8 cellular contexts compared by ENCODE assay signal in genomic region chr3:156449712-156450574, GRCh38.
DNase-seq lines count a peak whose midpoint lies in the region; ATAC-seq and TF ChIP-seq lines count a peak whose summit lies in the region.

No MANE protein-coding gene starts in this region.

- H3K27ac ChIP-seq in Karpas-422 (ENCODE audit: low read length) = no peak overlapping the region
- no peak overlapping the region for H3K27ac ChIP-seq in heart right ventricle
- H3K27ac ChIP-seq in tibial artery = no peak overlapping the region

- H3K9me3 ChIP-seq in Karpas-422 (ENCODE audit: low read length) = no peaks in the 10 kb centered on the region
- no peaks in the 10 kb centered on the region for H3K9me3 ChIP-seq in heart right ventricle
- H3K9me3 ChIP-seq in tibial artery = no peaks in the 10 kb centered on the region

- H3K9me2 ChIP-seq in Karpas-422 (replicated peaks; ENCODE audit: insufficient read depth, low read length) = no peaks in the 10 kb centered on the region

- ATAC-seq in heart right ventricle = peak in 3 of 8 donors; percentile 64 to 75 (median 69)

- DNase-seq in COLO829 (ENCODE audit: low spot score) (peak; percentile 62), GM19240 (ENCODE audit: insufficient read length, low spot score) (peak; percentile 7), Karpas-422 (peak; percentile 54), SW480 (ENCODE audit: low spot score) (peak; percentile 64), heart right ventricle (no peak), tibial artery (no peak)
- DNase-seq in NK-92 treated with Interleukin-12 subunit alpha and Interleukin-12 subunit beta, amount 100 ng/mL, for 24 hours (lab: John Stamatoyannopoulos, UW) = no peak
- no peak for DNase-seq in central memory CD4-positive, alpha-beta T cell

- H3K36me3 ChIP-seq in Karpas-422 (ENCODE audit: insufficient read depth, low read length) (no peaks in the 10 kb centered on the region), heart right ventricle (no peaks in the 10 kb centered on the region), tibial artery (no peaks in the 10 kb centered on the region)

- H3K4me1 ChIP-seq in Karpas-422 (ENCODE audit: low read length) = peaks cover 4% of the 10 kb centered on the region; the same call in 1 of the 2 replicates
- no peaks in the 10 kb centered on the region for H3K4me1 ChIP-seq in heart right ventricle
- H3K4me1 ChIP-seq in tibial artery = peaks cover 0 to 26% (median 0%) of the 10 kb centered on the region in 4 donors

- no peaks in the 10 kb centered on the region for H3K27me3 ChIP-seq in Karpas-422 (ENCODE audit: low read length)
- no peaks in the 10 kb centered on the region for H3K27me3 ChIP-seq in heart right ventricle
- H3K27me3 ChIP-seq in tibial artery = no peaks in the 10 kb centered on the region

- intact Hi-C loops in heart right ventricle (cut with DNase I) = loop anchor here in 6 of 10 donors (5.0 to 10.0 kb wide), 2 partner anchors 295 to 298 kb away; no protein-coding TSS in a partner anchor
- intact Hi-C loops in tibial artery (cut with DNase I; ENCODE audit: low total_unique reads) = no loop called here

- H4K20me1 ChIP-seq in Karpas-422 (ENCODE audit: insufficient read depth, low read depth, low read length) = no peaks in the 10 kb centered on the region

- TF ChIP-seq CTCF in heart right ventricle (IDR thresholded peaks at IDR 0.05) (peak; percentile 18 to 69 (median 58)), tibial artery (IDR thresholded peaks at IDR 0.05) (peak; percentile 35 to 39)

- H3K4me2 ChIP-seq in Karpas-422 (ENCODE audit: low read depth, low read length, poor library complexity, severe bottlenecking) = no peak overlapping the region

- H2AFZ ChIP-seq in Karpas-422 (ENCODE audit: low read length) = no peak overlapping the region

- H3K4me3 ChIP-seq in Karpas-422 (ENCODE audit: low read length) (no peak overlapping the region), heart right ventricle (no peak overlapping the region), tibial artery (no peak overlapping the region)

- no peaks in the 10 kb centered on the region for H3K79me2 ChIP-seq in Karpas-422 (ENCODE audit: low read length)

- WGBS in heart right ventricle, 2 donors = 58 to 64% methylated on average over 2 of the region's 2 CpGs

- H3K9ac ChIP-seq in Karpas-422 (ENCODE audit: low read length) = no peak overlapping the region

Comparison
In these comparisons a context has a peak if more than half of its experiments do, and no peak if none do; other contexts are left out.
1. DNase-seq: peak in COLO829 (single experiment), GM19240 (single experiment), Karpas-422 (single experiment) and SW480 (single experiment); none in heart right ventricle (0 of 2), tibial artery (0 of 2), NK-92 treated with Interleukin-12 subunit alpha and Interleukin-12 subunit beta, amount 100 ng/mL, for 24 hours (single experiment) and central memory CD4-positive, alpha-beta T cell (single experiment).